In genomic region chr14:99706121-99706900, GRCh38 we compare ENCODE assay signal across 32 cellular contexts. TPM values are rescaled to one million over a fixed set of nuclear protein-coding genes. Genes with fewer than 3 reads are reported as not detected.
"Had no signal": no experiment of that assay in that cellular context is flagged by ENCODE, and none has a peak within 500 bp of the region (broad histone marks: within the 10 kb centered on the region; RNA-seq: fewer than 3 reads in every experiment).

No MANE protein-coding gene starts in this region.

- H3K4me1 Mint-ChIP-seq: activated CD4-positive, alpha-beta T cell treated with anti-CD3 and anti-CD28 coated beads, Interleukin-2, amount 10 ng/mL, durations not matched to agents 24 days and 14 days; activated naive CD8-positive, alpha-beta T cell treated with anti-CD3 and anti-CD28 coated beads, Interleukin-2, amount 50 U/mL, for 24 hours; central memory CD8-positive, alpha-beta T cell; endodermal cell; mesothelial cell of epicardium; naive B cell; nephron progenitor cell; stimulated activated effector memory CD8-positive, alpha-beta T cell treated with anti-CD3 and anti-CD28 coated beads, Interleukin-12 subunit alpha, Interleukin-12 subunit beta, amount 100 ng/mL, for 72 hours; T-helper 17 cell had no signal

- H3K27me3 ChIP-seq: heart right ventricle, ovary, sigmoid colon had no signal

- FAIRE-seq: small intestine had no signal

- H3K27me3 Mint-ChIP-seq: stimulated activated naive CD8-positive, alpha-beta T cell treated with anti-CD3 and anti-CD28 coated beads, Interleukin-15, Interleukin-2, amounts not matched to agents 100 ng/mL and 50 ng/mL, for 24 hours; T-helper 17 cell had no signal

- H3K4me3 ChIP-seq: heart right ventricle, left ventricle myocardium inferior, ovary, prostate gland, sigmoid colon, thoracic aorta had no signal

- H3K36me3 ChIP-seq: neutrophil, ovary, prostate gland, sigmoid colon, thoracic aorta, WERI-Rb-1 had no signal

- DNase-seq: activated CD4-positive, alpha-beta memory T cell treated with anti-CD3 and anti-CD28 coated beads for 36 hours; activated CD4-positive, alpha-beta T cell treated with anti-CD3 and anti-CD28 coated beads, Interleukin-2, amount 10 ng/mL, durations not matched to agents 24 days and 14 days; activated CD4-positive, CD25-positive, alpha-beta regulatory T cell treated with anti-CD3 and anti-CD28 coated beads, Interleukin-2, amount 50 U/mL, for 72 hours; activated gamma-delta T cell; activated naive CD4-positive, alpha-beta T cell treated with anti-CD3 and anti-CD28 coated beads, Interleukin-2, amount 50 U/mL, for 16 hours; activated naive CD8-positive, alpha-beta T cell treated with anti-CD3 and anti-CD28 coated beads, Interleukin-2, amount 50 U/mL, for 24 hours; amygdala; endodermal cell; foreskin keratinocyte; heart right ventricle; kidney glomerular epithelial cell; left ventricle myocardium inferior; naive B cell; nephron progenitor cell; ovary; retina; sigmoid colon; small intestine; stimulated activated CD4-positive, alpha-beta T cell treated with anti-CD3 and anti-CD28 coated beads, Interleukin-4, amount 100 ng/mL, for 24 hours; T-helper 17 cell; T1000; trophoblast cell; WERI-Rb-1 had no signal

- H3K4me1 ChIP-seq: foreskin keratinocyte, heart right ventricle, left ventricle myocardium inferior, prostate gland, sigmoid colon had no signal

- H3K27ac Mint-ChIP-seq: activated CD4-positive, alpha-beta memory T cell treated with anti-CD3 and anti-CD28 coated beads for 36 hours; activated CD4-positive, alpha-beta T cell treated with anti-CD3 and anti-CD28 coated beads, Interleukin-2, amount 10 ng/mL, durations not matched to agents 24 days and 14 days; activated naive CD8-positive, alpha-beta T cell treated with anti-CD3 and anti-CD28 coated beads, Interleukin-2, amount 50 U/mL, for 24 hours; dendritic cell treated with granulocyte-macrophage colony-stimulating factor and Interleukin-4, amounts not matched to agents 40 ng/mL and 50 ng/mL, for 4 days; endodermal cell; mesothelial cell of epicardium; naive B cell; nephron progenitor cell; stimulated activated effector memory CD8-positive, alpha-beta T cell treated with anti-CD3 and anti-CD28 coated beads, Interleukin-12 subunit alpha, Interleukin-12 subunit beta, amount 100 ng/mL, for 72 hours; stimulated activated naive CD8-positive, alpha-beta T cell treated with anti-CD3 and anti-CD28 coated beads, Interleukin-15, Interleukin-2, amounts not matched to agents 100 ng/mL and 50 ng/mL, for 24 hours; T-helper 17 cell had no signal

- H3K4me3 Mint-ChIP-seq: activated CD4-positive, alpha-beta memory T cell treated with anti-CD3 and anti-CD28 coated beads for 36 hours; activated CD4-positive, alpha-beta T cell treated with anti-CD3 and anti-CD28 coated beads, Interleukin-2, amount 10 ng/mL, durations not matched to agents 24 days and 14 days; activated naive CD8-positive, alpha-beta T cell treated with anti-CD3 and anti-CD28 coated beads, Interleukin-2, amount 50 U/mL, for 24 hours; central memory CD8-positive, alpha-beta T cell; dendritic cell treated with granulocyte-macrophage colony-stimulating factor and Interleukin-4, amounts not matched to agents 40 ng/mL and 50 ng/mL, for 4 days; endodermal cell; mesothelial cell of epicardium; nephron progenitor cell; stimulated activated effector memory CD8-positive, alpha-beta T cell treated with anti-CD3 and anti-CD28 coated beads, Interleukin-12 subunit alpha, Interleukin-12 subunit beta, amount 100 ng/mL, for 72 hours; stimulated activated naive CD8-positive, alpha-beta T cell treated with anti-CD3 and anti-CD28 coated beads, Interleukin-15, Interleukin-2, amounts not matched to agents 100 ng/mL and 50 ng/mL, for 24 hours; T-helper 17 cell had no signal

- H3K36me3 Mint-ChIP-seq: stimulated activated effector memory CD8-positive, alpha-beta T cell treated with anti-CD3 and anti-CD28 coated beads, Interleukin-12 subunit alpha, Interleukin-12 subunit beta, amount 100 ng/mL, for 72 hours had no signal

- ATAC-seq: activated naive CD8-positive, alpha-beta T cell treated with anti-CD3 and anti-CD28 coated beads, Interleukin-2, amount 50 U/mL, for 24 hours; esophagus mucosa; foreskin keratinocyte; heart right ventricle; stimulated activated effector memory CD8-positive, alpha-beta T cell treated with anti-CD3 and anti-CD28 coated beads, Interleukin-12 subunit alpha, Interleukin-12 subunit beta, amount 100 ng/mL, for 72 hours; T-helper 17 cell had no signal

- H3K27ac ChIP-seq: foreskin keratinocyte, heart right ventricle, left ventricle myocardium inferior, neutrophil, ovary, prostate gland, sigmoid colon, thoracic aorta, WERI-Rb-1 had no signal

- H3K9me3 ChIP-seq: prostate gland had no signal

RNA-seq across cellular contexts. Expression of gene CYP46A1, which starts 22.2 kb away (rescaled TPM):
- total RNA-seq: esophagus mucosa had no signal
